1 cellular context compared by ENCODE assay signal in genomic region chr19:17510220-17510993, GRCh38.
TF ChIP-seq lines count a peak whose summit lies in the region.

No MANE protein-coding gene starts in this region.

TF ChIP-seq in PFSK-1, 5 proteins besides CTCF, POLR2A, EP300 and RAD21 (continued from another document):
- no peak for TF ChIP-seq REST (IDR thresholded peaks at IDR 0.05; ENCODE audit: insufficient read depth in 1 of 2, low read depth in 2 of 2, low read length in 2 of 2)
